In genomic region chr3:184249412-184250166, GRCh38 we compare ENCODE assay signal across 8 cellular contexts. TPM values are rescaled to one million over a fixed set of nuclear protein-coding genes. Genes with fewer than 3 reads are reported as not detected.
DNase-seq lines count a peak whose midpoint lies in the region; ATAC-seq and TF ChIP-seq lines count a peak whose summit lies in the region.

TSS of gene EEF1AKMT4 (plus strand) at chr3:184249672. CDS start at chr3:184249695, 23 bp downstream.

- H3K36me3 ChIP-seq in kidney epithelial cell (ENCODE audit: control insufficient read depth, insufficient read depth, low read length): no peaks in the 10 kb centered on the region

- peak; percentile 97 for DNase-seq in Ammon's horn (ENCODE audit: low spot score)
- peak; percentile 98 for DNase-seq in NCI-H446 treated with DMSO at 0.1 percent for 48 hours (lab: John Stamatoyannopoulos, UW)
- peak; percentile 92 for DNase-seq in activated CD4-positive, alpha-beta T cell treated with anti-CD3 and anti-CD28 coated beads for 1 hour
- DNase-seq in cerebellum (ENCODE audit: low spot score): peak; percentile 98
- peak; percentile 86 for DNase-seq in kidney epithelial cell (ENCODE audit: low read depth)
- peak; percentile 96 for DNase-seq in stimulated activated CD4-positive, alpha-beta T cell treated with anti-CD3 and anti-CD28 coated beads, Interleukin-15, amount 100 ng/mL, for 48 hours (ENCODE audit: low read depth in 2 of 2)

- no peaks in the 10 kb centered on the region for H3K27me3 ChIP-seq in kidney epithelial cell (ENCODE audit: control insufficient read depth, insufficient read depth, low read length)

- H3K4me3 ChIP-seq in kidney epithelial cell (ENCODE audit: low read depth, low read length): peak within 1 kb of the TSS; percentile 88

- TF ChIP-seq CTCF in kidney epithelial cell (IDR thresholded peaks at IDR 0.05; ENCODE audit: insufficient read depth, low read length, poor library complexity, severe bottlenecking): no peak

- peak; percentile 87 for ATAC-seq in GM19043 (IDR thresholded peaks at IDR 0.05; ENCODE audit: low read depth, unreplicated experiment)
- ATAC-seq in HG03378 (IDR thresholded peaks at IDR 0.05; ENCODE audit: unreplicated experiment): peak; percentile 76

RNA-seq across cellular contexts. Expression of gene EEF1AKMT4, which starts in this region (rescaled TPM):
- 0.91 TPM for total RNA-seq in cerebellum
- total RNA-seq in kidney epithelial cell: 6.3 and 8.3 TPM in 2 replicates

Comparison
In these comparisons a context has a peak if more than half of its experiments do, and no peak if none do; other contexts are left out.
1. Peak in every context shown above with its lines: DNase-seq, ATAC-seq and H3K4me3 ChIP-seq.
2. Peak in DNase-seq in cerebellum; RNA of the gene not detected or under 1 TPM.